ENCODE assay signal across 8 cellular contexts in genomic region chr1:12161662-12162458, GRCh38. TPM values are rescaled to one million over a fixed set of nuclear protein-coding genes. Genes with fewer than 3 reads are reported as not detected.
DNase-seq lines count a peak whose midpoint lies in the region; ATAC-seq and TF ChIP-seq lines count a peak whose summit lies in the region.

No MANE protein-coding gene starts in this region.

- H3K4me1 ChIP-seq in tibial artery, result peaks cover 0 to 21% (median 14%) of the 10 kb centered on the region in 4 donors

- intact Hi-C loops in tibial artery (cut with DNase I; ENCODE audit: low total_unique reads), result no loop called here

- no peaks in the 10 kb centered on the region for H3K9me3 ChIP-seq in tibial artery

- H3K4me3 ChIP-seq in tibial artery, result no peak overlapping the region

- peak overlapping the region; percentile 19 to 35 for H3K27ac ChIP-seq in tibial artery

- ATAC-seq in HG02623 (IDR thresholded peaks at IDR 0.05; ENCODE audit: unreplicated experiment), result peak; percentile 67
- peak; percentile 83 for ATAC-seq in esophagus mucosa

- no peak for TF ChIP-seq CTCF in tibial artery (IDR thresholded peaks at IDR 0.05)

- no peaks in the 10 kb centered on the region for H3K36me3 ChIP-seq in tibial artery

- peaks cover 0 to 6% of the 10 kb centered on the region in 2 donors for H3K27me3 ChIP-seq in tibial artery

- DNase-seq in NCI-H2196 treated with DMSO at 0.1 percent for 48 hours (lab: John Stamatoyannopoulos, UW; ENCODE audit: unreplicated experiment) (peak; percentile 48), occipital lobe (lab: John Stamatoyannopoulos, UW) (peak; percentile 33), tibial artery (peak; percentile 90 to 93), COR-L47 (lab: John Stamatoyannopoulos, UW) (no peak)
- DNase-seq in activated CD8-positive, alpha-beta memory T cell treated with anti-CD3 and anti-CD28 coated beads, Interleukin-2, amount 50 U/mL, for 24 hours (ENCODE audit: extremely low read depth), result peak; percentile 66

- TF ChIP-seq POLR2A in GM15510 (IDR thresholded peaks at IDR 0.05; ENCODE audit: borderline replicate concordance, extremely low read depth, insufficient read length), result peak; percentile 59

RNA-seq across cellular contexts. Expression of gene TNFRSF1B, which starts 4.9 kb away (rescaled TPM):
- 4.1 TPM for total RNA-seq in esophagus mucosa
- total RNA-seq in occipital lobe, result 3.1 TPM
